In the genomic region with DNA sequence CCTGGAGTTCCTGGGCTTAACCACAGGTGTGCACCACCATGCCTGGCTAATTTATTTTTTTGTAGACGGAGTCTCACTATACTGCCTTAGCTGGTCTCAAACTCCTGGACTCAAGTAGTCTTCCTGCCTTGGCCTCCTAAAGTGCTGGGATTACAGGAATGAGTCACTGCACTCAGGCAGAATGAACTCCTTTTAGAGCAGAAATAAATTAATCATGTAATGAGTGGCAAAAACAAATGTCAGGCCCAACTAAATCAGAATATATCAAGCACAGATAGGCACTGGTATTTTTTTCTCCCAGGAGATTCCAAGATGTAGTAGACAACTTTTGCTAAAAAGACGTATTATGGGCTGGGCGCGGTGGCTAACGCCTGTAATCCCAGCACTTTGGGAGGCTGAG, we compare ENCODE assay signal across 10 cellular contexts. TPM values are rescaled to one million over a fixed set of nuclear protein-coding genes. Genes with fewer than 3 reads are reported as not detected.
DNase-seq lines count a peak whose midpoint lies in the region; ATAC-seq and TF ChIP-seq lines count a peak whose summit lies in the region.
"Had no signal": no experiment of that assay in that cellular context is flagged by ENCODE, and none has a peak within 500 bp of the region (broad histone marks: within the 10 kb centered on the region; RNA-seq: fewer than 3 reads in every experiment).

No MANE protein-coding gene starts in this region.

- H3K36me3 ChIP-seq in CD4-positive, CD25-positive, alpha-beta regulatory T cell (ENCODE audit: control insufficient read depth, insufficient read depth, low read length) = peaks cover 63% of the 10 kb centered on the region
- peaks cover 34% of the 10 kb centered on the region for H3K36me3 ChIP-seq in mesendoderm (ENCODE audit: control insufficient read depth, insufficient read depth, low read length)

- no peak overlapping the region for H3K27ac ChIP-seq in CD4-positive, CD25-positive, alpha-beta regulatory T cell (ENCODE audit: insufficient read depth, low read length, poor library complexity, severe bottlenecking)
- no peak overlapping the region for H3K27ac ChIP-seq in mesendoderm (ENCODE audit: low read depth, low read length)

- no peak overlapping the region for H3K4me2 ChIP-seq in mesendoderm (ENCODE audit: low read length)

- peaks cover 22% of the 10 kb centered on the region for H3K36me3 Mint-ChIP-seq in CD4-positive, CD25-positive, alpha-beta regulatory T cell
- H3K36me3 Mint-ChIP-seq in activated T-helper 1 cell treated with anti-CD3 and anti-CD28 coated beads, Interleukin-12 subunit alpha, Interleukin-12 subunit beta, Interleukin-2, Interleukin-4 antibody, amounts not matched to agents 30 ng/mL and 10 ng/mL and 1 ng/mL, durations not matched to agents 14 hours and 24 hours and 36 hours (ENCODE audit: low read depth) = peaks cover 50% of the 10 kb centered on the region

- peaks cover 5 to 45% (median 30%) of the 10 kb centered on the region in 4 donors for H3K4me1 Mint-ChIP-seq in CD4-positive, CD25-positive, alpha-beta regulatory T cell
- H3K4me1 Mint-ChIP-seq in activated T-helper 1 cell treated with anti-CD3 and anti-CD28 coated beads, Interleukin-12 subunit alpha, Interleukin-12 subunit beta, Interleukin-2, Interleukin-4 antibody, amounts not matched to agents 30 ng/mL and 10 ng/mL and 1 ng/mL, durations not matched to agents 14 hours and 24 hours and 36 hours (ENCODE audit: low read depth) = peaks cover 36% of the 10 kb centered on the region

- H3K9me3 Mint-ChIP-seq in CD4-positive, CD25-positive, alpha-beta regulatory T cell = no peaks in the 10 kb centered on the region
- no peaks in the 10 kb centered on the region for H3K9me3 Mint-ChIP-seq in activated T-helper 1 cell treated with anti-CD3 and anti-CD28 coated beads, Interleukin-12 subunit alpha, Interleukin-12 subunit beta, Interleukin-2, Interleukin-4 antibody, amounts not matched to agents 30 ng/mL and 10 ng/mL and 1 ng/mL, durations not matched to agents 14 hours and 24 hours and 36 hours

- no peak overlapping the region for H3K4me3 ChIP-seq in CD4-positive, CD25-positive, alpha-beta regulatory T cell (ENCODE audit: low read depth, low read length)
- H3K4me3 ChIP-seq in HFF-Myc (replicated peaks; ENCODE audit: low read depth, low read length) (peak overlapping the region; percentile 98), mesendoderm (ENCODE audit: low read length) (no peak overlapping the region)

- intact Hi-C loops in activated T-helper 1 cell treated with anti-CD3 and anti-CD28 coated beads, Interleukin-12 subunit alpha, Interleukin-12 subunit beta, Interleukin-2, Interleukin-4 antibody, amounts not matched to agents 30 ng/mL and 10 ng/mL and 1 ng/mL, durations not matched to agents 14 hours and 24 hours and 36 hours (cut with micrococcal nuclease) = no loop called here

- no peak overlapping the region for H2BK15ac ChIP-seq in mesendoderm (replicated peaks; ENCODE audit: low read depth)

- no peak overlapping the region for H3K56ac ChIP-seq in mesendoderm (ENCODE audit: low read length)

- peaks cover 16% of the 10 kb centered on the region for H3K79me1 ChIP-seq in mesendoderm (ENCODE audit: low read length)

- H2AK5ac ChIP-seq in mesendoderm (ENCODE audit: low read length) = no peak overlapping the region

- DNase-seq in CD4-positive, CD25-positive, alpha-beta regulatory T cell = no peak
- DNase-seq in HFF-Myc (ENCODE audit: extremely low read depth, low read depth) (no peak), mesendoderm (no peak), HPDE6-E6E7 (ENCODE audit: extremely low spot score) (no peak)
- no peak for DNase-seq in activated T-helper 1 cell treated with anti-CD3 and anti-CD28 coated beads, Interleukin-12 subunit alpha, Interleukin-12 subunit beta, Interleukin-2, Interleukin-4 antibody, amounts not matched to agents 30 ng/mL and 10 ng/mL and 1 ng/mL, durations not matched to agents 14 hours and 24 hours and 36 hours (ENCODE audit: low spot score)
- DNase-seq: kidney glomerular epithelial cell, NCI-H2227 treated with DMSO at 0.1 percent for 48 hours had no signal

- H3K9me3 ChIP-seq in CD4-positive, CD25-positive, alpha-beta regulatory T cell (ENCODE audit: control insufficient read depth in 2 of 2, low read length in 2 of 2) = no peaks in the 10 kb centered on the region

- H2BK120ac ChIP-seq in mesendoderm (ENCODE audit: low read depth, low read length) = no peak overlapping the region

- H3K4me1 ChIP-seq in CD4-positive, CD25-positive, alpha-beta regulatory T cell (ENCODE audit: control insufficient read depth, insufficient read depth, low read length, poor library complexity, severe bottlenecking) = peaks cover 23% of the 10 kb centered on the region
- H3K4me1 ChIP-seq in mesendoderm (ENCODE audit: control insufficient read depth, low read depth, low read length) = peaks cover 4% of the 10 kb centered on the region

- H3K27me3 ChIP-seq in CD4-positive, CD25-positive, alpha-beta regulatory T cell (ENCODE audit: control insufficient read depth, insufficient read depth, low read length) = no peaks in the 10 kb centered on the region
- H3K27me3 ChIP-seq in mesendoderm (ENCODE audit: insufficient read depth, low read length, poor library complexity) = no peaks in the 10 kb centered on the region

- peak overlapping the region; percentile 100 for H3K9ac ChIP-seq in mesendoderm (ENCODE audit: low read length)

- H3K18ac ChIP-seq in mesendoderm (ENCODE audit: low read length) = peak overlapping the region; percentile 8

- H3K4ac ChIP-seq in mesendoderm (ENCODE audit: low read depth, low read length) = no peak overlapping the region

- no peak overlapping the region for H4K5ac ChIP-seq in mesendoderm (ENCODE audit: low read length)

- H3K23ac ChIP-seq in mesendoderm (ENCODE audit: low read length) = no peak overlapping the region

- no peak overlapping the region for H4K8ac ChIP-seq in mesendoderm (ENCODE audit: low read depth, low read length)

- TF ChIP-seq CTCF in HFF-Myc (IDR thresholded peaks at IDR 0.05; ENCODE audit: low read depth, low read length, missing control alignments) = no peak

- peak overlapping the region; percentile 35 to 100 (median 72) for H3K4me3 Mint-ChIP-seq in CD4-positive, CD25-positive, alpha-beta regulatory T cell
- peak overlapping the region; percentile 39 for H3K4me3 Mint-ChIP-seq in activated T-helper 1 cell treated with anti-CD3 and anti-CD28 coated beads, Interleukin-12 subunit alpha, Interleukin-12 subunit beta, Interleukin-2, Interleukin-4 antibody, amounts not matched to agents 30 ng/mL and 10 ng/mL and 1 ng/mL, durations not matched to agents 14 hours and 24 hours and 36 hours

- H3K79me2 ChIP-seq in mesendoderm (ENCODE audit: control insufficient read depth, insufficient read depth, low read length) = peaks cover 32% of the 10 kb centered on the region

- no peak for ATAC-seq in CD4-positive, CD25-positive, alpha-beta regulatory T cell (ENCODE audit: low read depth in 2 of 2)
- ATAC-seq in HG03469 (IDR thresholded peaks at IDR 0.05; ENCODE audit: unreplicated experiment) = no peak
- no peak for ATAC-seq in HG03045 (IDR thresholded peaks at IDR 0.05; ENCODE audit: unreplicated experiment)
- no peak for ATAC-seq in GM18858 (IDR thresholded peaks at IDR 0.05; ENCODE audit: unreplicated experiment)

- no peak overlapping the region for H2BK5ac ChIP-seq in mesendoderm (ENCODE audit: low read length)

- no peak overlapping the region for H3K27ac Mint-ChIP-seq in CD4-positive, CD25-positive, alpha-beta regulatory T cell
- H3K27ac Mint-ChIP-seq in activated T-helper 1 cell treated with anti-CD3 and anti-CD28 coated beads, Interleukin-12 subunit alpha, Interleukin-12 subunit beta, Interleukin-2, Interleukin-4 antibody, amounts not matched to agents 30 ng/mL and 10 ng/mL and 1 ng/mL, durations not matched to agents 14 hours and 24 hours and 36 hours = no peak overlapping the region

- no peaks in the 10 kb centered on the region for H3K27me3 Mint-ChIP-seq in CD4-positive, CD25-positive, alpha-beta regulatory T cell
- H3K27me3 Mint-ChIP-seq in activated T-helper 1 cell treated with anti-CD3 and anti-CD28 coated beads, Interleukin-12 subunit alpha, Interleukin-12 subunit beta, Interleukin-2, Interleukin-4 antibody, amounts not matched to agents 30 ng/mL and 10 ng/mL and 1 ng/mL, durations not matched to agents 14 hours and 24 hours and 36 hours (ENCODE audit: insufficient read depth) = no peaks in the 10 kb centered on the region

- WGBS in mesendoderm (ENCODE audit: extremely low coverage, insufficient coverage, low lambda C conversion rate) = no CpG with 5 or more reads among the region's 5 CpGs

RNA-seq across cellular contexts. Expression of a gene that starts 2.6 kb away (rescaled TPM):
- total RNA-seq in CD4-positive, CD25-positive, alpha-beta regulatory T cell = 1,546 TPM
- polyA plus RNA-seq in CD4-positive, CD25-positive, alpha-beta regulatory T cell = 1,000 to 10,000 TPM; 1,432 to 2,034 (median 1,717) TPM
- 1,492 and 1,525 TPM in 2 replicates for total RNA-seq in activated T-helper 1 cell treated with anti-CD3 and anti-CD28 coated beads, Interleukin-12 subunit alpha, Interleukin-12 subunit beta, Interleukin-2, Interleukin-4 antibody, amounts not matched to agents 30 ng/mL and 10 ng/mL and 1 ng/mL, durations not matched to agents 14 hours and 24 hours and 36 hours
- polyA plus RNA-seq in mesendoderm (2013, experiment 1 of 2) = 2,316 TPM
- 2,311 TPM for polyA plus RNA-seq in mesendoderm (2013, experiment 2 of 2)

RNA-seq across cellular contexts. Expression of a gene that starts 30.8 kb away (rescaled TPM):
- 22.4 TPM for total RNA-seq in CD4-positive, CD25-positive, alpha-beta regulatory T cell
- polyA plus RNA-seq in CD4-positive, CD25-positive, alpha-beta regulatory T cell = 10 to 100 TPM in 1 of 4 donors, 1 to 10 TPM in 3; 8.5 to 10.1 (median 9.8) TPM
- 20.0 and 20.8 TPM in 2 replicates for total RNA-seq in activated T-helper 1 cell treated with anti-CD3 and anti-CD28 coated beads, Interleukin-12 subunit alpha, Interleukin-12 subunit beta, Interleukin-2, Interleukin-4 antibody, amounts not matched to agents 30 ng/mL and 10 ng/mL and 1 ng/mL, durations not matched to agents 14 hours and 24 hours and 36 hours
- polyA plus RNA-seq in mesendoderm (2013, experiment 1 of 2) = 18.4 TPM
- 17.8 TPM for polyA plus RNA-seq in mesendoderm (2013, experiment 2 of 2)

RNA-seq across cellular contexts. Expression of a gene that starts 42.6 kb away (rescaled TPM):
- 1.7 TPM for total RNA-seq in CD4-positive, CD25-positive, alpha-beta regulatory T cell
- polyA plus RNA-seq in CD4-positive, CD25-positive, alpha-beta regulatory T cell = under 1 TPM; 0.14 to 0.81 (median 0.27) TPM
- total RNA-seq in activated T-helper 1 cell treated with anti-CD3 and anti-CD28 coated beads, Interleukin-12 subunit alpha, Interleukin-12 subunit beta, Interleukin-2, Interleukin-4 antibody, amounts not matched to agents 30 ng/mL and 10 ng/mL and 1 ng/mL, durations not matched to agents 14 hours and 24 hours and 36 hours = not detected in 2 replicates
- 4.6 TPM for polyA plus RNA-seq in mesendoderm (2013, experiment 1 of 2)
- polyA plus RNA-seq in mesendoderm (2013, experiment 2 of 2) = 4.7 TPM
